In the genomic region with DNA sequence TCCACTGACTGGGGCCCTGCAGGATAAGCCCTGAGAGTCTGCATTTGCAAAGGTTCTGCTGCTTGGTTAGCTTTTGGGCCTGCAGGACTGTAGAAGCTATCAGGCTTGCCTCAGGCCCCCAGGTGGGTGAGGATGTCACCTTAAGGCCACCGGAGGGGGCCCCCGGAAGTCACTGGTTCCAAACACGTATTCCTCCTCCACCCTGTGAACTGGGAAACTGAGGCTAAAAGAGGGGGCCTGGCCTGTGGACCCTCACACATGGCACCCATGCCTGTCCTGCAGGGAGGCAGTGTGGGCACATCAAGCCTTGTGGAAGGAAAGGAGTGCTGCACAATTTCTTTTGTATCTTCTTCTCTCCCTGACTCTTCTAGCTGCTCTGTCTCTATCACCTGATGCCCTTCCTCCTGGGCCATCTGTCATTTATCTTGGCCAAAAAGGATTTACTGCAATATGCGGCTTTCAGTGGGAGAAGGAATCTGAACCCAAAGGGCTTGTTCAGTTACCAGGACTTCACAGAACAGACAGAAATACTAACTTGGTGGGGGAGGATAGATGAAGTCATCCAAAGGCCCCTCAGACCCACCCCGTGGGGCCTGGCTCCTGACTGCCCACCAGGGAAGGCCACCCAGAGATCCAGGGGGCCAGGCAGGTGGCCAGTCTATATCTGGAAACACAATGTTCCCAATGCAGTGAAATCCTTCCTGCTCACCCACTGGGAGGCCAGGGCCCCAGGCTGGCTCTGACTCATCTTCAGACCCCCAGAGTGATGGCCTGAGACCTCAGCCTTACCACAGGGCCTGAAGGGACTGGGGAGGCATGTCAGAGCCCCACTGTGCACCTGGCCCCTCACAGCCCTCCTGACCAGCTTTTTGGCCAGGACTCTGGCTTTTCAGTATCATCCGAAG, we compare ENCODE assay signal across 32 cellular contexts. TPM values are rescaled to one million over a fixed set of nuclear protein-coding genes. Genes with fewer than 3 reads are reported as not detected.
DNase-seq lines count a peak whose midpoint lies in the region; ATAC-seq and TF ChIP-seq lines count a peak whose summit lies in the region.
"Had no signal": no experiment of that assay in that cellular context is flagged by ENCODE, and none has a peak within 500 bp of the region (broad histone marks: within the 10 kb centered on the region; RNA-seq: fewer than 3 reads in every experiment).

No MANE protein-coding gene starts in this region.

- H3K9me3 Mint-ChIP-seq in chondrocyte (ENCODE audit: low read depth) (no peaks in the 10 kb centered on the region), immature natural killer cell (no peaks in the 10 kb centered on the region), CD14-positive monocyte (no peaks in the 10 kb centered on the region)
- H3K9me3 Mint-ChIP-seq in activated T-helper 17 cell treated with anti-CD3 and anti-CD28 coated beads, Interleukin-2, amount 50 U/mL, for 72 hours: no peaks in the 10 kb centered on the region
- H3K9me3 Mint-ChIP-seq: CD4-positive, alpha-beta memory T cell; natural killer cell had no signal

- intact Hi-C loops in cardiac septum (cut with DNase I): no loop called here
- intact Hi-C loops in Right ventricle myocardium superior (cut with DNase I): loop anchor here (5.0 kb wide), 1 partner anchor 44 kb away; no protein-coding TSS in a partner anchor
- intact Hi-C loops in CD14-positive monocyte (cut with micrococcal nuclease): no loop called here

- no peak overlapping the region for H3K4me3 Mint-ChIP-seq in chondrocyte (ENCODE audit: unreplicated experiment)
- H3K4me3 Mint-ChIP-seq in immature natural killer cell: no peak overlapping the region
- H3K4me3 Mint-ChIP-seq in CD14-positive monocyte: no peak overlapping the region
- no peak overlapping the region for H3K4me3 Mint-ChIP-seq in activated T-helper 17 cell treated with anti-CD3 and anti-CD28 coated beads, Interleukin-2, amount 50 U/mL, for 72 hours
- H3K4me3 Mint-ChIP-seq: natural killer cell had no signal

- H3K9me3 ChIP-seq in osteoblast (ENCODE audit: low read depth, low read length) (no peaks in the 10 kb centered on the region), upper lobe of left lung (no peaks in the 10 kb centered on the region)
- H3K9me3 ChIP-seq: HAP-1, lower lobe of right lung, uterus had no signal

- H3K27me3 Mint-ChIP-seq in chondrocyte (ENCODE audit: low read depth) (no peaks in the 10 kb centered on the region), immature natural killer cell (ENCODE audit: low read depth in 3 of 3) (peaks cover 0 to 3% (median 0%) of the 10 kb centered on the region in 3 donors), CD14-positive monocyte (ENCODE audit: low read depth in 3 of 3) (peaks cover 0 to 2% (median 2%) of the 10 kb centered on the region in 3 donors)
- H3K27me3 Mint-ChIP-seq in activated T-helper 17 cell treated with anti-CD3 and anti-CD28 coated beads, Interleukin-2, amount 50 U/mL, for 72 hours: no peaks in the 10 kb centered on the region
- H3K27me3 Mint-ChIP-seq: CD4-positive, alpha-beta memory T cell had no signal

- ATAC-seq in Right ventricle myocardium superior (ENCODE audit: poor library complexity): no peak
- ATAC-seq in upper lobe of left lung (ENCODE audit: low FRiP score in 2 of 2): no peak
- ATAC-seq in activated T-helper 17 cell treated with anti-CD3 and anti-CD28 coated beads, Interleukin-2, amount 50 U/mL, for 72 hours (replicated peaks): no peak
- ATAC-seq: lower lobe of right lung, natural killer cell, PC-3 had no signal

- TF ChIP-seq EP300 in upper lobe of left lung (IDR thresholded peaks at IDR 0.05): no peak

- no peak overlapping the region for H3K4me2 ChIP-seq in osteoblast (ENCODE audit: insufficient read depth, low read length)
- H3K4me2 ChIP-seq: KMS-11 had no signal

- H3K4me1 Mint-ChIP-seq in chondrocyte (ENCODE audit: low read depth) (peaks cover 23% of the 10 kb centered on the region), immature natural killer cell (peaks cover 5 to 8% of the 10 kb centered on the region in 2 donors), CD14-positive monocyte (peaks cover 11% of the 10 kb centered on the region)
- H3K4me1 Mint-ChIP-seq in activated T-helper 17 cell treated with anti-CD3 and anti-CD28 coated beads, Interleukin-2, amount 50 U/mL, for 72 hours: no peaks in the 10 kb centered on the region

- no peaks in the 10 kb centered on the region for H3K4me1 ChIP-seq in osteoblast (ENCODE audit: insufficient read depth, low read length)
- H3K4me1 ChIP-seq in upper lobe of left lung: peaks cover 0 to 8% (median 3%) of the 10 kb centered on the region in 4 donors
- H3K4me1 ChIP-seq: HAP-1, lower lobe of right lung, uterus had no signal

- no peak overlapping the region for H3K27ac Mint-ChIP-seq in chondrocyte (ENCODE audit: unreplicated experiment)
- peak overlapping the region in 1 of 6 donors; percentile 20 for H3K27ac Mint-ChIP-seq in immature natural killer cell
- peak overlapping the region in 1 of 7 donors; percentile 22 for H3K27ac Mint-ChIP-seq in CD14-positive monocyte
- no peak overlapping the region for H3K27ac Mint-ChIP-seq in activated T-helper 17 cell treated with anti-CD3 and anti-CD28 coated beads, Interleukin-2, amount 50 U/mL, for 72 hours
- H3K27ac Mint-ChIP-seq: natural killer cell had no signal

- H3K36me3 Mint-ChIP-seq in chondrocyte (ENCODE audit: low read depth) (peaks cover 20% of the 10 kb centered on the region), immature natural killer cell (peaks cover 4 to 20% (median 13%) of the 10 kb centered on the region in 3 donors), CD14-positive monocyte (peaks cover 39 to 46% of the 10 kb centered on the region in 2 donors)
- H3K36me3 Mint-ChIP-seq in activated T-helper 17 cell treated with anti-CD3 and anti-CD28 coated beads, Interleukin-2, amount 50 U/mL, for 72 hours (ENCODE audit: low read depth): peaks cover 46% of the 10 kb centered on the region
- H3K36me3 Mint-ChIP-seq: natural killer cell had no signal

- H3K79me2 ChIP-seq in osteoblast (ENCODE audit: insufficient read depth, low read length): no peaks in the 10 kb centered on the region

- H3K4me3 ChIP-seq in osteoblast (ENCODE audit: insufficient read depth, low read length): no peak overlapping the region
- no peak overlapping the region for H3K4me3 ChIP-seq in upper lobe of left lung
- H3K4me3 ChIP-seq: HAP-1, lower lobe of right lung, uterus had no signal

- no peak overlapping the region for H3K27ac ChIP-seq in osteoblast (ENCODE audit: low read depth, low read length)
- no peak overlapping the region for H3K27ac ChIP-seq in upper lobe of left lung
- H3K27ac ChIP-seq: HL-60, KMS-11, lower lobe of right lung had no signal

- H3K27me3 ChIP-seq in osteoblast (ENCODE audit: insufficient read depth, low read length): no peaks in the 10 kb centered on the region
- no peaks in the 10 kb centered on the region for H3K27me3 ChIP-seq in upper lobe of left lung
- H3K27me3 ChIP-seq: uterus had no signal

- DNase-seq in cardiac septum (ENCODE audit: low spot score): peak; percentile 36
- DNase-seq in Right ventricle myocardium superior: no peak
- peak; percentile 28 for DNase-seq in chondrocyte (ENCODE audit: low spot score)
- peak; percentile 62 for DNase-seq in osteoblast (ENCODE audit: insufficient read length, low spot score, missing footprints)
- DNase-seq in immature natural killer cell: no peak
- DNase-seq in upper lobe of left lung: no peak
- DNase-seq in CD14-positive monocyte (ENCODE audit: low spot score): no peak
- DNase-seq: activated CD4-positive, alpha-beta T cell treated with anti-CD3 and anti-CD28 coated beads, Interleukin-2, amount 50 U/mL, for 48 hours; activated CD4-positive, CD25-positive, alpha-beta regulatory T cell treated with anti-CD3 and anti-CD28 coated beads, Interleukin-2, amount 50 U/mL, for 72 hours; activated naive CD4-positive, alpha-beta T cell treated with anti-CD3 and anti-CD28 coated beads, Interleukin-2, amount 50 U/mL, for 16 hours; CD4-positive, alpha-beta memory T cell; dermis blood vessel endothelial cell; DMS153; lower lobe of right lung; MM.1S; natural killer cell; NCI-H1105 treated with DMSO at 0.1 percent for 48 hours; NCI-H1930; NCI-H524 treated with DMSO at 0.1 percent for 48 hours; NK-92 treated with Interleukin-12 subunit alpha and Interleukin-12 subunit beta, amount 100 ng/mL, for 24 hours; occipital lobe; PC-3; stimulated activated naive CD4-positive, alpha-beta T cell treated with Interleukin-2 at 50 U/mL for 16 hours; T-helper 2 cell; uterus had no signal

- no peaks in the 10 kb centered on the region for H4K20me1 ChIP-seq in osteoblast (ENCODE audit: insufficient read depth, low read length)

- WGBS in upper lobe of left lung, 2 donors: 91 to 100% methylated on average over 1 to 6 of the region's 6 CpGs

- TF ChIP-seq POLR2A in upper lobe of left lung (IDR thresholded peaks at IDR 0.05): no peak

- TF ChIP-seq CTCF in chondrocyte (IDR thresholded peaks at IDR 0.05) (no peak), osteoblast (IDR thresholded peaks at IDR 0.05; ENCODE audit: extremely low read depth, low read depth, low read length) (no peak), upper lobe of left lung (IDR thresholded peaks at IDR 0.05) (no peak), CD14-positive monocyte (IDR thresholded peaks at IDR 0.05) (no peak)

- no peak overlapping the region for H2AFZ ChIP-seq in osteoblast (ENCODE audit: low read length)

- H3K36me3 ChIP-seq in osteoblast (ENCODE audit: insufficient read depth, low read length) (peaks cover 32% of the 10 kb centered on the region), upper lobe of left lung (peaks cover 9 to 44% (median 27%) of the 10 kb centered on the region in 4 donors)
- H3K36me3 ChIP-seq: uterus had no signal

RNA-seq across cellular contexts. Expression of gene UBAP1L, which starts 18.3 kb away (rescaled TPM):
- total RNA-seq in cardiac septum: 2.4 TPM
- 1.6 TPM for total RNA-seq in Right ventricle myocardium superior
- 2.3 to 4.8 TPM (median 2.5 TPM) in 3 replicates for total RNA-seq in chondrocyte
- 2.9 and 3.3 TPM in 2 replicates for total RNA-seq in osteoblast
- under 1 TPM; 0.26 to 0.53 (median 0.43) TPM for polyA plus RNA-seq in immature natural killer cell
- 10 to 100 TPM in 1 of 6 donors, 1 to 10 TPM in 5; 3.3 to 10.5 (median 4.8) TPM for total RNA-seq in upper lobe of left lung
- polyA plus RNA-seq in CD14-positive monocyte: not detected
- total RNA-seq in activated T-helper 17 cell treated with anti-CD3 and anti-CD28 coated beads, Interleukin-2, amount 50 U/mL, for 72 hours: 1 to 10 TPM; 5.2 to 6.1 TPM

RNA-seq across cellular contexts. Expression of gene KBTBD13, which starts 20.2 kb away (rescaled TPM):
- total RNA-seq in cardiac septum (3.3 TPM), Right ventricle myocardium superior (9.4 TPM), chondrocyte (not detected in 3 replicates), osteoblast (not detected in 2 replicates), upper lobe of left lung (not detected)
- polyA plus RNA-seq in immature natural killer cell (not detected), CD14-positive monocyte (not detected)
- not detected for total RNA-seq in activated T-helper 17 cell treated with anti-CD3 and anti-CD28 coated beads, Interleukin-2, amount 50 U/mL, for 72 hours
- total RNA-seq: CD4-positive, alpha-beta memory T cell; dermis blood vessel endothelial cell; frontal cortex; lower lobe of right lung; natural killer cell; occipital lobe; PC-3; pulmonary artery endothelial cell; temporal lobe had no signal
- polyA plus RNA-seq: CD4-positive, alpha-beta memory T cell had no signal

RNA-seq across cellular contexts. Expression of gene RASL12, which starts 28.9 kb away (rescaled TPM):
- total RNA-seq in cardiac septum (11.5 TPM), Right ventricle myocardium superior (19.7 TPM), chondrocyte (1.7 to 13.1 TPM (median 12.7 TPM) in 3 replicates), osteoblast (under 0.01 and 0.36 TPM in 2 replicates), upper lobe of left lung (10 to 100 TPM; 12.8 to 49.9 (median 24.9) TPM)
- polyA plus RNA-seq in immature natural killer cell (not detected), CD14-positive monocyte (not detected)
- total RNA-seq in activated T-helper 17 cell treated with anti-CD3 and anti-CD28 coated beads, Interleukin-2, amount 50 U/mL, for 72 hours: not detected
- total RNA-seq: CD4-positive, alpha-beta memory T cell; dermis blood vessel endothelial cell; natural killer cell; PC-3; pulmonary artery endothelial cell had no signal
- polyA plus RNA-seq: CD4-positive, alpha-beta memory T cell had no signal

RNA-seq across cellular contexts. Expression of gene PDCD7, which starts 36.9 kb away (rescaled TPM):
- 17.4 TPM for total RNA-seq in cardiac septum
- 12.2 TPM for total RNA-seq in Right ventricle myocardium superior
- 14.7 to 24.5 TPM (median 15.1 TPM) in 3 replicates for total RNA-seq in chondrocyte
- 19.5 and 20.3 TPM in 2 replicates for total RNA-seq in osteoblast
- polyA plus RNA-seq in immature natural killer cell: 10 to 100 TPM in 2 of 3 donors, 1 to 10 TPM in 1; 8.9 to 14.7 (median 14.4) TPM
- 10 to 100 TPM; 14.9 to 38.8 (median 20.0) TPM for total RNA-seq in upper lobe of left lung
- polyA plus RNA-seq in CD14-positive monocyte: 1 to 10 TPM; 3.1 to 4.7 TPM
- total RNA-seq in activated T-helper 17 cell treated with anti-CD3 and anti-CD28 coated beads, Interleukin-2, amount 50 U/mL, for 72 hours: 10 to 100 TPM; 22.0 to 36.7 TPM

RNA-seq across cellular contexts. Expression of gene SLC51B, which starts 51.5 kb away (rescaled TPM):
- not detected for total RNA-seq in cardiac septum
- total RNA-seq in Right ventricle myocardium superior: not detected
- not detected in 3 replicates for total RNA-seq in chondrocyte
- not detected in 2 replicates for total RNA-seq in osteoblast
- polyA plus RNA-seq in immature natural killer cell: not detected
- 1 to 10 TPM in 3 of 6 donors, under 1 TPM in 1, not detected in 2; 0.69 to 6.6 (median 4.4) TPM for total RNA-seq in upper lobe of left lung
- not detected for polyA plus RNA-seq in CD14-positive monocyte
- total RNA-seq in activated T-helper 17 cell treated with anti-CD3 and anti-CD28 coated beads, Interleukin-2, amount 50 U/mL, for 72 hours: not detected
- total RNA-seq: CD4-positive, alpha-beta memory T cell; dermis blood vessel endothelial cell; frontal cortex; natural killer cell; occipital lobe; PC-3; pulmonary artery endothelial cell; temporal lobe; uterus had no signal
- polyA plus RNA-seq: CD4-positive, alpha-beta memory T cell had no signal

Comparison
In these comparisons a context has a peak if more than half of its experiments do, and no peak if none do; other contexts are left out.
1. DNase-seq: peak in cardiac septum (single experiment), chondrocyte (single experiment) and osteoblast (single experiment); none in Right ventricle myocardium superior (single experiment), immature natural killer cell (0 of 3), upper lobe of left lung (0 of 2) and CD14-positive monocyte (single experiment).